Comparison of ENCODE assay signal across 13 cellular contexts in the genomic region with DNA sequence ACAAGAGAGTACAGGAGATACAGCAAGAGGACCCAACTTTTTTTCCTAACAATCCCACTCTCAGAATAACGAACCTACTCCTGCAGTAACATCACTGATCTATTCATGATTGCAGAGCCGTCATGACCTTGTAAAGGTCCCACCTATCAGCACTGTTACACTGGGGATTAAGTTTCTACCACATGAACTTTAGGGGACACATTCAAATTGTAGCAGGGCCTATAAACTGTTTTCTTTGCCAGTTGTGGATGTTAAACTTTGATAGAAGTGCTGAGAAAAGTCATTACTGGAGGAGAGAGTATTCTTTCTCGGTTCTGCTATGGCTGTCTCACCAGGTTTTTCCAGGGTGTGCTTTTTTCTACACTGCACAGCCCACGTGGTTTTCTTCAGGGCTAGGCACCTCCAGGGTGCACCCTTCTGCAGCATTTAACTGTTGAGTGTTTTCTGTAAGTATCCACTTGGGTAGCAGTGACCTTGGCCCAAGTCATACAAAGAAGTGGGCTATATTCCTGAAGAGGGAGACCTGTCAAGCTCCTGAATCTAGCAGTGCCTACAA.
A peak's percentile ranks its signal among the peaks of the same experiment; 100 is the strongest.
DNase-seq lines count a peak whose midpoint lies in the region; ATAC-seq, FAIRE-seq and TF ChIP-seq lines count a peak whose summit lies in the region.
"Had no signal": no experiment of that assay in that cellular context is flagged by ENCODE, and none has a peak within 500 bp of the region (broad histone marks: within the 10 kb centered on the region; RNA-seq: fewer than 3 reads in every experiment).

No MANE protein-coding gene starts in this region.

- peaks cover 39% of the 10 kb centered on the region for H3K4me1 Mint-ChIP-seq in activated T-cell treated with anti-CD3 and anti-CD28 coated beads, Interleukin-2, amount 50 U/mL, for 72 hours (ENCODE audit: low read depth)
- peaks cover 33% of the 10 kb centered on the region for H3K4me1 Mint-ChIP-seq in activated CD8-positive, alpha-beta T cell treated with anti-CD3 and anti-CD28 coated beads, Interleukin-2, amount 10 ng/mL, durations not matched to agents 7 days and 5 days (ENCODE audit: low read depth)

- in situ Hi-C loops in KBM-7 (cut with MboI; ENCODE audit: low pct_unique_long_range_greater_than_20kb, low sequenced_read_pairs): no loop called here

- CTCF ChIA-PET in activated CD8-positive, alpha-beta T cell treated with anti-CD3 and anti-CD28 coated beads, Interleukin-2, amount 10 ng/mL, durations not matched to agents 7 days and 5 days (lab: Charles Lee): interaction anchor here (1.1 kb wide), 1 partner anchor 13 kb away, joined by 3 read pairs; no protein-coding TSS in a partner anchor

- no peaks in the 10 kb centered on the region for H3K27me3 Mint-ChIP-seq in activated T-cell treated with anti-CD3 and anti-CD28 coated beads, Interleukin-2, amount 50 U/mL, for 72 hours (ENCODE audit: low read depth)
- H3K27me3 Mint-ChIP-seq in activated CD8-positive, alpha-beta T cell treated with anti-CD3 and anti-CD28 coated beads, Interleukin-2, amount 10 ng/mL, durations not matched to agents 7 days and 5 days (ENCODE audit: low read depth): no peaks in the 10 kb centered on the region
- H3K27me3 Mint-ChIP-seq: effector memory CD8-positive, alpha-beta T cell had no signal

- H3K27me3 ChIP-seq in left lung: no peaks in the 10 kb centered on the region
- H3K27me3 ChIP-seq: transverse colon had no signal

- peak overlapping the region; percentile 10 for H3K27ac Mint-ChIP-seq in activated T-cell treated with anti-CD3 and anti-CD28 coated beads, Interleukin-2, amount 50 U/mL, for 72 hours
- H3K27ac Mint-ChIP-seq in activated CD8-positive, alpha-beta T cell treated with anti-CD3 and anti-CD28 coated beads, Interleukin-2, amount 10 ng/mL, durations not matched to agents 7 days and 5 days: no peak overlapping the region
- H3K27ac Mint-ChIP-seq: effector memory CD8-positive, alpha-beta T cell had no signal

- POLR2A ChIA-PET in activated CD8-positive, alpha-beta T cell treated with anti-CD3 and anti-CD28 coated beads, Interleukin-2, amount 10 ng/mL, durations not matched to agents 7 days and 5 days (lab: Charles Lee): no interaction called here

- FAIRE-seq in urothelium cell line (lab: Jason Lieb, UNC): no peak

- H3K4me3 Mint-ChIP-seq in activated T-cell treated with anti-CD3 and anti-CD28 coated beads, Interleukin-2, amount 50 U/mL, for 72 hours: peak overlapping the region; percentile 21 to 23
- no peak overlapping the region for H3K4me3 Mint-ChIP-seq in activated CD8-positive, alpha-beta T cell treated with anti-CD3 and anti-CD28 coated beads, Interleukin-2, amount 10 ng/mL, durations not matched to agents 7 days and 5 days
- H3K4me3 Mint-ChIP-seq: effector memory CD8-positive, alpha-beta T cell had no signal

- no peaks in the 10 kb centered on the region for H3K36me3 ChIP-seq in left lung
- H3K36me3 ChIP-seq: transverse colon had no signal

- no peak overlapping the region for H3K27ac ChIP-seq in left lung
- H3K27ac ChIP-seq: GM23248, transverse colon had no signal

- no peaks in the 10 kb centered on the region for H3K9me3 ChIP-seq in left lung
- H3K9me3 ChIP-seq: transverse colon had no signal

- TF ChIP-seq CTCF in left lung (IDR thresholded peaks at IDR 0.05): no peak

- no peak overlapping the region for H3K4me3 ChIP-seq in left lung
- H3K4me3 ChIP-seq: GM23248, transverse colon had no signal

- intact Hi-C loops in left lung (cut with DNase I): no loop called here

- ATAC-seq in activated T-cell treated with anti-CD3 and anti-CD28 coated beads, Interleukin-2, amount 50 U/mL, for 72 hours (replicated peaks in 1 of 2): peak; percentile 93 to 94
- ATAC-seq in GM21381 (IDR thresholded peaks at IDR 0.05; ENCODE audit: unreplicated experiment): peak; percentile 96
- ATAC-seq in HG03095 (IDR thresholded peaks at IDR 0.05; ENCODE audit: unreplicated experiment): peak; percentile 89
- peak; percentile 82 for ATAC-seq in left lung
- ATAC-seq in activated CD8-positive, alpha-beta T cell treated with anti-CD3 and anti-CD28 coated beads, Interleukin-2, amount 10 ng/mL, durations not matched to agents 7 days and 5 days: no peak
- ATAC-seq: effector memory CD8-positive, alpha-beta T cell had no signal

- peaks cover 2 to 4% of the 10 kb centered on the region in 2 donors for H3K9me3 Mint-ChIP-seq in activated T-cell treated with anti-CD3 and anti-CD28 coated beads, Interleukin-2, amount 50 U/mL, for 72 hours
- H3K9me3 Mint-ChIP-seq in activated CD8-positive, alpha-beta T cell treated with anti-CD3 and anti-CD28 coated beads, Interleukin-2, amount 10 ng/mL, durations not matched to agents 7 days and 5 days (ENCODE audit: insufficient read depth): peaks cover 9% of the 10 kb centered on the region
- H3K9me3 Mint-ChIP-seq: effector memory CD8-positive, alpha-beta T cell had no signal

- H3K36me3 Mint-ChIP-seq in activated T-cell treated with anti-CD3 and anti-CD28 coated beads, Interleukin-2, amount 50 U/mL, for 72 hours (ENCODE audit: insufficient read depth in 2 of 2): peaks cover 2 to 13% of the 10 kb centered on the region in 2 donors
- H3K36me3 Mint-ChIP-seq in activated CD8-positive, alpha-beta T cell treated with anti-CD3 and anti-CD28 coated beads, Interleukin-2, amount 10 ng/mL, durations not matched to agents 7 days and 5 days (ENCODE audit: low read depth): peaks cover 10% of the 10 kb centered on the region

- no peaks in the 10 kb centered on the region for H3K4me1 ChIP-seq in left lung
- H3K4me1 ChIP-seq: transverse colon had no signal

- DNase-seq in activated T-cell treated with anti-CD3 and anti-CD28 coated beads, Interleukin-2, amount 50 U/mL, for 72 hours: peak; percentile 32 to 52
- DNase-seq in activated T-cell treated with anti-CD3 and anti-CD28 coated beads, Interleukin-2, amount 50 U/mL, for 48 hours: no peak
- DNase-seq in left lung (no peak), KBM-7 (no peak), urothelium cell line (ENCODE audit: low spot score) (no peak)
- DNase-seq in activated CD8-positive, alpha-beta T cell treated with anti-CD3 and anti-CD28 coated beads, Interleukin-2, amount 10 ng/mL, durations not matched to agents 7 days and 5 days: no peak
- DNase-seq: activated CD4-positive, CD25-positive, alpha-beta regulatory T cell treated with anti-CD3 and anti-CD28 coated beads, Interleukin-2, amount 50 U/mL, for 72 hours; aorta; effector memory CD8-positive, alpha-beta T cell; GM23248; transverse colon had no signal

Comparison
In these comparisons a context has a peak if more than half of its experiments do, and no peak if none do; other contexts are left out.
1. DNase-seq: peak in activated T-cell treated with anti-CD3 and anti-CD28 coated beads, Interleukin-2, amount 50 U/mL, for 72 hours (2 of 2); none in activated T-cell treated with anti-CD3 and anti-CD28 coated beads, Interleukin-2, amount 50 U/mL, for 48 hours (0 of 2), left lung (0 of 2), KBM-7 (single experiment), urothelium cell line (single experiment) and activated CD8-positive, alpha-beta T cell treated with anti-CD3 and anti-CD28 coated beads, Interleukin-2, amount 10 ng/mL, durations not matched to agents 7 days and 5 days (single experiment).